ENCODE assay signal across 19 cellular contexts in genomic region chr7:105797652-105798051, GRCh38.
"Had no signal": no experiment of that assay in that cellular context is flagged by ENCODE, and none has a peak within 500 bp of the region (broad histone marks: within the 10 kb centered on the region; RNA-seq: fewer than 3 reads in every experiment).

No MANE protein-coding gene starts in this region.

- H3K9me3 ChIP-seq: breast epithelium, gastrocnemius medialis, heart left ventricle, mucosa of descending colon, psoas muscle, right lobe of liver, thyroid gland had no signal

- ATAC-seq: esophagus mucosa, gastrocnemius medialis, heart left ventricle, left ventricle myocardium superior, mucosa of descending colon, psoas muscle, right lobe of liver had no signal

- H3K4me2 ChIP-seq: neural progenitor cell had no signal

- H3K36me3 ChIP-seq: breast epithelium, gastrocnemius medialis, neural progenitor cell, right lobe of liver, thyroid gland, WERI-Rb-1 had no signal

- H3K4me1 ChIP-seq: breast epithelium, gastrocnemius medialis had no signal

- H2AFZ ChIP-seq: neural progenitor cell had no signal

- FAIRE-seq: astrocyte had no signal

- DNase-seq: activated CD4-positive, alpha-beta T cell treated with anti-CD3 and anti-CD28 coated beads, Interleukin-2, amount 50 U/mL, for 4 hours; activated gamma-delta T cell; gastrocnemius medialis; heart left ventricle; kidney glomerular epithelial cell; left ventricle myocardium superior; mucosa of descending colon; naive B cell; psoas muscle; right lobe of liver; stimulated activated CD8-positive, alpha-beta memory T cell treated with anti-CD3 and anti-CD28 coated beads, Interleukin-4, amount 100 ng/mL, for 48 hours; stimulated activated naive CD4-positive, alpha-beta T cell; thyroid gland; WERI-Rb-1 had no signal

- H3K27ac ChIP-seq: breast epithelium, coronary artery, gastrocnemius medialis, neural progenitor cell, psoas muscle, right lobe of liver, thyroid gland, WERI-Rb-1 had no signal

- H3K27me3 ChIP-seq: breast epithelium, gastrocnemius medialis, heart left ventricle, neural progenitor cell, right lobe of liver, thyroid gland had no signal

- H3K4me3 ChIP-seq: breast epithelium, coronary artery, gastrocnemius medialis, heart left ventricle, mucosa of descending colon, neural progenitor cell, psoas muscle, right lobe of liver, thyroid gland had no signal
